1 cellular context compared by ENCODE assay signal in genomic region chr3:170869645-170870593, GRCh38.
TF ChIP-seq lines count a peak whose summit lies in the region.

TSS of gene RPL22L1 (minus strand) at chr3:170870195. CDS start at chr3:170870167, 28 bp downstream.

TF ChIP-seq in GM23338, 12 proteins besides CTCF, POLR2A, EP300 and RAD21 (continued from another document):
- TF ChIP-seq ETS1 (IDR thresholded peaks at IDR 0.05) (peak; percentile 86; the same call in 1 of the 2 replicates), JUNB (IDR thresholded peaks at IDR 0.05; ENCODE audit: unreplicated experiment) (no peak), REST (IDR thresholded peaks at IDR 0.05; ENCODE audit: unreplicated experiment) (peak; percentile 37), STAT1 (IDR thresholded peaks at IDR 0.05; ENCODE audit: unreplicated experiment) (no peak), ZNF114 (CRISPR knock-in tag; IDR thresholded peaks at IDR 0.05) (no peak), NANOG (IDR thresholded peaks at IDR 0.05; ENCODE audit: borderline replicate concordance) (no peak), ZNF331 (CRISPR knock-in tag; IDR thresholded peaks at IDR 0.05; ENCODE audit: low read depth) (no peak), EZH2phosphoT487 (IDR thresholded peaks at IDR 0.05; ENCODE audit: unreplicated experiment) (no peak), CREB1 (CRISPR knock-in tag; IDR thresholded peaks at IDR 0.05; ENCODE audit: low read depth) (peak; percentile 85)
